1 cellular context compared by ENCODE assay signal in the genomic region with DNA sequence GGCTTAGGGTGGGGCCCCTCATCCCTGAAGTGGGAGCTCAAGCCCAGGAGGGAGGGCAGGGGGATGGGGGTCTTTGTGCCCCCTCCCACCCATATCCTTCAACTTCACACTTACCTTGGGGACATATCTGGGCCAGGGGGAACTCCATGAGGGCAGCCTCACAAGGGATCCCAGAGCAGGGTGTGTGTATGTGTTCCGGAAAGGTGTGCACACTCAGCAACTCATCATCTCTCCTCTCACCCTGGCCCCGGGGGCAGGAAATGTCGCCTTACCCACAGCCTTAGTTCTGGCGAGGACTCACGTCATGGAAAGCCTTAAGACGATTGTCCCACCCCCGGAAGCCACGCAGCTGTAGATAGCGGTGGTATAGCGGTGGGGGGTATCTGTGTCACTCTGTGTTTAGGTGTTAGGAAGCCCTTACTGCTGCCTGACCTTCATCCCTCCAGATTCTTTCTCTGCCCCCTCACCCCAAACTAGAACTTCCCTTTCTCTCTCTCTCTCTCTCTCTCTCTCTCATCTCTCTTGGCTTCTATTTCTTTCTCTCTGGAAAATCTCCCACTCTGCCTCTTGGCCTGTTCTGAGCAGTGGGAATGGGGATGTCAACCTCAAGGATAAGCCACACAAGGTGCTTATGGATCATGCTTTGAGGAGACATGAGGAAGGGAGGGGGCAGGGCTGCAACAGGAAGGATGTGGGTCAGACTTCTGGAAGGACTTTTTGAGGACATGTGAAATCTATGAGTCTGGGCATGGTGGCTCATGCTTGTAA.
TF ChIP-seq lines count a peak whose summit lies in the region.

A gene (minus strand): TSS at position 288 of the 768 bp plus-strand sequence. CDS start 140 bp downstream, at position 148.

TF ChIP-seq in K562, 482 proteins besides CTCF, POLR2A, EP300 and RAD21 (continued from another document and continues in another):
- TF ChIP-seq, protein P1, sequence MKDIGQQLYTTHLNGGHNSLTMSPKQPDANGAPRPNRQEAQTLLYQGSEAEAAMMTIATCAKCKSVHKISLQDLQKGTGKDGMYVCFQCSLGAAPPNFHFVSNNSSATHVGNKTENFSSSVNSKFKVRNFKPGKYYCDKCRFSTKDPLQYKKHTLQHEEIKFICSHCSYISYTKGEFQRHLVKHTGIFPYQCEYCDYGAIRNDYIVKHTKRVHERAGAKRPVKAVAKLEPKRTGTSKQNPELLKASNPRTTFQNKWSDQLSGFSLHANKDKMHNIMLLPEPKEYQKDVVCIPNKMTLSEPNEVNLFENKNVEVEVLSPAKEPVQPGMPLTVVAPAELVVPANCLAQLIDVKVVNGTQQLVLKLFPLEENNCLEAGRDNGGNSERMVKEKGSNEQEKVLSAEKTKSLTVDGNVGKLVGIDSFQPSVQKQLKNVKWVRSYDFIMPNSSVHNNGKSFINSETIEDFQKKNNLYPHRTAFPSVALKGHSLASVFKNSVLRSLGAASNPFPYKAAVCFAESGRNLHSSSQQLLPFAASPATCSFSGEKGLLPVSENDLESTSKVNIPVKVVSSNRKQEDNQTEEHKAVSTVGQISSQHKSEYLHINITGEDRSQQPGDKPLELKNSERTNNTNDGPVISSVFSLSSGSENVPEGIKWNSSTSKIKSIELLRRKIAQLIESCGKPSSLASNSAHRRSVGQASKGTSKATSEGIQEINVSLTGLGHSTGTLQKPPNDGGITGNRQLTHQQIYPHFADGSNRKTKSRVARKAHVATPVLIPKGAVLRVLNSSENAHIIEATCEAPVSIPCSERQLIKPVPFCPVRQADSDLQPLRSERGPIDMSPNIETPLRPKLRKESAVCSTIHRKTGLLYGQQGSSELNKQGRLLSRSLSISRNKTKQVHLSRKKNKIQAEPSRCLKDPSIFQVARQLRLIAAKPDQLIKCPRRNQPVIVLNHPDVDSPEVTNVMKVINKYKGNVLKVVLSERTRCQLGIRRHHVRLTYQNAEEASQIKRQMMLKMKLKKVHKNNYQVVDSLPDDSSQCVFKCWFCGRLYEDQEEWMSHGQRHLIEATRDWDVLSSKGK (CRISPR knock-in tag; IDR thresholded peaks at IDR 0.05), result no peak
- TF ChIP-seq ZNF79 (CRISPR knock-in tag; IDR thresholded peaks at IDR 0.05; ENCODE audit: low read depth) (no peak), RBM15 (IDR thresholded peaks at IDR 0.05; ENCODE audit: insufficient read depth, low read length) (no peak), NFE2L1 (tag; IDR thresholded peaks at IDR 0.05; ENCODE audit: borderline replicate concordance, low read depth) (no peak), CTBP1 (IDR thresholded peaks at IDR 0.05; ENCODE audit: borderline replicate concordance) (0 out of 2 replicates have a peak, but pooled peaks have one; percentile 41), HLTF (IDR thresholded peaks at IDR 0.05) (no peak), POLR3A (IDR thresholded peaks at IDR 0.05; ENCODE audit: borderline replicate concordance, extremely low read depth, insufficient read depth, insufficient read length) (no peak), ZNF311 (CRISPR knock-in tag; IDR thresholded peaks at IDR 0.05) (no peak), ZNF589 (CRISPR knock-in tag; IDR thresholded peaks at IDR 0.05; ENCODE audit: low read depth) (no peak), ETV6 (IDR thresholded peaks at IDR 0.05; ENCODE audit: borderline replicate concordance in 1 of 2, low read depth in 2 of 2, low read length in 1 of 2) (no peak), ETV6 (CRISPR knock-in tag; IDR thresholded peaks at IDR 0.05; ENCODE audit: borderline replicate concordance) (no peak), KHSRP (IDR thresholded peaks at IDR 0.05) (no peak), NR2C2 (CRISPR knock-in tag; IDR thresholded peaks at IDR 0.05) (no peak), NR2C2 (tag; IDR thresholded peaks at IDR 0.05) (peak; percentile 59; the same call in 1 of the 2 replicates), MAFF (IDR thresholded peaks at IDR 0.05; ENCODE audit: low read length) (0 out of 2 replicates have a peak, but pooled peaks have one; percentile 21), IFI16 (CRISPR knock-in tag; IDR thresholded peaks at IDR 0.05) (no peak), ZNF695 (CRISPR knock-in tag; IDR thresholded peaks at IDR 0.05) (no peak), ZNF134 (CRISPR knock-in tag; conservative IDR thresholded peaks at IDR 0.05) (no peak), EZH2 (IDR thresholded peaks at IDR 0.05; ENCODE audit: borderline replicate concordance, low read depth, low read length) (no peak)
- TF ChIP-seq, protein P2, sequence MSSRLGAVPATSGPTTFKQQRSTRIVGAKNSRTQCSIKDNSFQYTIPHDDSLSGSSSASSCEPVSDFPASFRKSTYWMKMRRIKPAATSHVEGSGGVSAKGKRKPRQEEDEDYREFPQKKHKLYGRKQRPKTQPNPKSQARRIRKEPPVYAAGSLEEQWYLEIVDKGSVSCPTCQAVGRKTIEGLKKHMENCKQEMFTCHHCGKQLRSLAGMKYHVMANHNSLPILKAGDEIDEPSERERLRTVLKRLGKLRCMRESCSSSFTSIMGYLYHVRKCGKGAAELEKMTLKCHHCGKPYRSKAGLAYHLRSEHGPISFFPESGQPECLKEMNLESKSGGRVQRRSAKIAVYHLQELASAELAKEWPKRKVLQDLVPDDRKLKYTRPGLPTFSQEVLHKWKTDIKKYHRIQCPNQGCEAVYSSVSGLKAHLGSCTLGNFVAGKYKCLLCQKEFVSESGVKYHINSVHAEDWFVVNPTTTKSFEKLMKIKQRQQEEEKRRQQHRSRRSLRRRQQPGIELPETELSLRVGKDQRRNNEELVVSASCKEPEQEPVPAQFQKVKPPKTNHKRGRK (tag; IDR thresholded peaks at IDR 0.05), result no peak
- TF ChIP-seq, protein P3, sequence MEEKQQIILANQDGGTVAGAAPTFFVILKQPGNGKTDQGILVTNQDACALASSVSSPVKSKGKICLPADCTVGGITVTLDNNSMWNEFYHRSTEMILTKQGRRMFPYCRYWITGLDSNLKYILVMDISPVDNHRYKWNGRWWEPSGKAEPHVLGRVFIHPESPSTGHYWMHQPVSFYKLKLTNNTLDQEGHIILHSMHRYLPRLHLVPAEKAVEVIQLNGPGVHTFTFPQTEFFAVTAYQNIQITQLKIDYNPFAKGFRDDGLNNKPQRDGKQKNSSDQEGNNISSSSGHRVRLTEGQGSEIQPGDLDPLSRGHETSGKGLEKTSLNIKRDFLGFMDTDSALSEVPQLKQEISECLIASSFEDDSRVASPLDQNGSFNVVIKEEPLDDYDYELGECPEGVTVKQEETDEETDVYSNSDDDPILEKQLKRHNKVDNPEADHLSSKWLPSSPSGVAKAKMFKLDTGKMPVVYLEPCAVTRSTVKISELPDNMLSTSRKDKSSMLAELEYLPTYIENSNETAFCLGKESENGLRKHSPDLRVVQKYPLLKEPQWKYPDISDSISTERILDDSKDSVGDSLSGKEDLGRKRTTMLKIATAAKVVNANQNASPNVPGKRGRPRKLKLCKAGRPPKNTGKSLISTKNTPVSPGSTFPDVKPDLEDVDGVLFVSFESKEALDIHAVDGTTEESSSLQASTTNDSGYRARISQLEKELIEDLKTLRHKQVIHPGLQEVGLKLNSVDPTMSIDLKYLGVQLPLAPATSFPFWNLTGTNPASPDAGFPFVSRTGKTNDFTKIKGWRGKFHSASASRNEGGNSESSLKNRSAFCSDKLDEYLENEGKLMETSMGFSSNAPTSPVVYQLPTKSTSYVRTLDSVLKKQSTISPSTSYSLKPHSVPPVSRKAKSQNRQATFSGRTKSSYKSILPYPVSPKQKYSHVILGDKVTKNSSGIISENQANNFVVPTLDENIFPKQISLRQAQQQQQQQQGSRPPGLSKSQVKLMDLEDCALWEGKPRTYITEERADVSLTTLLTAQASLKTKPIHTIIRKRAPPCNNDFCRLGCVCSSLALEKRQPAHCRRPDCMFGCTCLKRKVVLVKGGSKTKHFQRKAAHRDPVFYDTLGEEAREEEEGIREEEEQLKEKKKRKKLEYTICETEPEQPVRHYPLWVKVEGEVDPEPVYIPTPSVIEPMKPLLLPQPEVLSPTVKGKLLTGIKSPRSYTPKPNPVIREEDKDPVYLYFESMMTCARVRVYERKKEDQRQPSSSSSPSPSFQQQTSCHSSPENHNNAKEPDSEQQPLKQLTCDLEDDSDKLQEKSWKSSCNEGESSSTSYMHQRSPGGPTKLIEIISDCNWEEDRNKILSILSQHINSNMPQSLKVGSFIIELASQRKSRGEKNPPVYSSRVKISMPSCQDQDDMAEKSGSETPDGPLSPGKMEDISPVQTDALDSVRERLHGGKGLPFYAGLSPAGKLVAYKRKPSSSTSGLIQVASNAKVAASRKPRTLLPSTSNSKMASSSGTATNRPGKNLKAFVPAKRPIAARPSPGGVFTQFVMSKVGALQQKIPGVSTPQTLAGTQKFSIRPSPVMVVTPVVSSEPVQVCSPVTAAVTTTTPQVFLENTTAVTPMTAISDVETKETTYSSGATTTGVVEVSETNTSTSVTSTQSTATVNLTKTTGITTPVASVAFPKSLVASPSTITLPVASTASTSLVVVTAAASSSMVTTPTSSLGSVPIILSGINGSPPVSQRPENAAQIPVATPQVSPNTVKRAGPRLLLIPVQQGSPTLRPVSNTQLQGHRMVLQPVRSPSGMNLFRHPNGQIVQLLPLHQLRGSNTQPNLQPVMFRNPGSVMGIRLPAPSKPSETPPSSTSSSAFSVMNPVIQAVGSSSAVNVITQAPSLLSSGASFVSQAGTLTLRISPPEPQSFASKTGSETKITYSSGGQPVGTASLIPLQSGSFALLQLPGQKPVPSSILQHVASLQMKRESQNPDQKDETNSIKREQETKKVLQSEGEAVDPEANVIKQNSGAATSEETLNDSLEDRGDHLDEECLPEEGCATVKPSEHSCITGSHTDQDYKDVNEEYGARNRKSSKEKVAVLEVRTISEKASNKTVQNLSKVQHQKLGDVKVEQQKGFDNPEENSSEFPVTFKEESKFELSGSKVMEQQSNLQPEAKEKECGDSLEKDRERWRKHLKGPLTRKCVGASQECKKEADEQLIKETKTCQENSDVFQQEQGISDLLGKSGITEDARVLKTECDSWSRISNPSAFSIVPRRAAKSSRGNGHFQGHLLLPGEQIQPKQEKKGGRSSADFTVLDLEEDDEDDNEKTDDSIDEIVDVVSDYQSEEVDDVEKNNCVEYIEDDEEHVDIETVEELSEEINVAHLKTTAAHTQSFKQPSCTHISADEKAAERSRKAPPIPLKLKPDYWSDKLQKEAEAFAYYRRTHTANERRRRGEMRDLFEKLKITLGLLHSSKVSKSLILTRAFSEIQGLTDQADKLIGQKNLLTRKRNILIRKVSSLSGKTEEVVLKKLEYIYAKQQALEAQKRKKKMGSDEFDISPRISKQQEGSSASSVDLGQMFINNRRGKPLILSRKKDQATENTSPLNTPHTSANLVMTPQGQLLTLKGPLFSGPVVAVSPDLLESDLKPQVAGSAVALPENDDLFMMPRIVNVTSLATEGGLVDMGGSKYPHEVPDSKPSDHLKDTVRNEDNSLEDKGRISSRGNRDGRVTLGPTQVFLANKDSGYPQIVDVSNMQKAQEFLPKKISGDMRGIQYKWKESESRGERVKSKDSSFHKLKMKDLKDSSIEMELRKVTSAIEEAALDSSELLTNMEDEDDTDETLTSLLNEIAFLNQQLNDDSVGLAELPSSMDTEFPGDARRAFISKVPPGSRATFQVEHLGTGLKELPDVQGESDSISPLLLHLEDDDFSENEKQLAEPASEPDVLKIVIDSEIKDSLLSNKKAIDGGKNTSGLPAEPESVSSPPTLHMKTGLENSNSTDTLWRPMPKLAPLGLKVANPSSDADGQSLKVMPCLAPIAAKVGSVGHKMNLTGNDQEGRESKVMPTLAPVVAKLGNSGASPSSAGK (IDR thresholded peaks at IDR 0.05), result no peak; the same call in 1 of the 2 replicates
- TF ChIP-seq, protein P4, sequence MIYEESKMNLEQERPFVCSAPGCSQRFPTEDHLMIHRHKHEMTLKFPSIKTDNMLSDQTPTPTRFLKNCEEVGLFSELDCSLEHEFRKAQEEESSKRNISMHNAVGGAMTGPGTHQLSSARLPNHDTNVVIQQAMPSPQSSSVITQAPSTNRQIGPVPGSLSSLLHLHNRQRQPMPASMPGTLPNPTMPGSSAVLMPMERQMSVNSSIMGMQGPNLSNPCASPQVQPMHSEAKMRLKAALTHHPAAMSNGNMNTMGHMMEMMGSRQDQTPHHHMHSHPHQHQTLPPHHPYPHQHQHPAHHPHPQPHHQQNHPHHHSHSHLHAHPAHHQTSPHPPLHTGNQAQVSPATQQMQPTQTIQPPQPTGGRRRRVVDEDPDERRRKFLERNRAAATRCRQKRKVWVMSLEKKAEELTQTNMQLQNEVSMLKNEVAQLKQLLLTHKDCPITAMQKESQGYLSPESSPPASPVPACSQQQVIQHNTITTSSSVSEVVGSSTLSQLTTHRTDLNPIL (CRISPR knock-in tag; IDR thresholded peaks at IDR 0.05), result no peak
- TF ChIP-seq, protein P5, sequence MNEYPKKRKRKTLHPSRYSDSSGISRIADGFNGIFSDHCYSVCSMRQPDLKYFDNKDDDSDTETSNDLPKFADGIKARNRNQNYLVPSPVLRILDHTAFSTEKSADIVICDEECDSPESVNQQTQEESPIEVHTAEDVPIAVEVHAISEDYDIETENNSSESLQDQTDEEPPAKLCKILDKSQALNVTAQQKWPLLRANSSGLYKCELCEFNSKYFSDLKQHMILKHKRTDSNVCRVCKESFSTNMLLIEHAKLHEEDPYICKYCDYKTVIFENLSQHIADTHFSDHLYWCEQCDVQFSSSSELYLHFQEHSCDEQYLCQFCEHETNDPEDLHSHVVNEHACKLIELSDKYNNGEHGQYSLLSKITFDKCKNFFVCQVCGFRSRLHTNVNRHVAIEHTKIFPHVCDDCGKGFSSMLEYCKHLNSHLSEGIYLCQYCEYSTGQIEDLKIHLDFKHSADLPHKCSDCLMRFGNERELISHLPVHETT (CRISPR knock-in tag; conservative IDR thresholded peaks at IDR 0.05 in 1 of 2, IDR thresholded peaks at IDR 0.05 in 1 of 2), result no peak
- TF ChIP-seq, protein P6, sequence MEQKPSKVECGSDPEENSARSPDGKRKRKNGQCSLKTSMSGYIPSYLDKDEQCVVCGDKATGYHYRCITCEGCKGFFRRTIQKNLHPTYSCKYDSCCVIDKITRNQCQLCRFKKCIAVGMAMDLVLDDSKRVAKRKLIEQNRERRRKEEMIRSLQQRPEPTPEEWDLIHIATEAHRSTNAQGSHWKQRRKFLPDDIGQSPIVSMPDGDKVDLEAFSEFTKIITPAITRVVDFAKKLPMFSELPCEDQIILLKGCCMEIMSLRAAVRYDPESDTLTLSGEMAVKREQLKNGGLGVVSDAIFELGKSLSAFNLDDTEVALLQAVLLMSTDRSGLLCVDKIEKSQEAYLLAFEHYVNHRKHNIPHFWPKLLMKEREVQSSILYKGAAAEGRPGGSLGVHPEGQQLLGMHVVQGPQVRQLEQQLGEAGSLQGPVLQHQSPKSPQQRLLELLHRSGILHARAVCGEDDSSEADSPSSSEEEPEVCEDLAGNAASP (IDR thresholded peaks at IDR 0.05), result no peak
- TF ChIP-seq, protein P7, sequence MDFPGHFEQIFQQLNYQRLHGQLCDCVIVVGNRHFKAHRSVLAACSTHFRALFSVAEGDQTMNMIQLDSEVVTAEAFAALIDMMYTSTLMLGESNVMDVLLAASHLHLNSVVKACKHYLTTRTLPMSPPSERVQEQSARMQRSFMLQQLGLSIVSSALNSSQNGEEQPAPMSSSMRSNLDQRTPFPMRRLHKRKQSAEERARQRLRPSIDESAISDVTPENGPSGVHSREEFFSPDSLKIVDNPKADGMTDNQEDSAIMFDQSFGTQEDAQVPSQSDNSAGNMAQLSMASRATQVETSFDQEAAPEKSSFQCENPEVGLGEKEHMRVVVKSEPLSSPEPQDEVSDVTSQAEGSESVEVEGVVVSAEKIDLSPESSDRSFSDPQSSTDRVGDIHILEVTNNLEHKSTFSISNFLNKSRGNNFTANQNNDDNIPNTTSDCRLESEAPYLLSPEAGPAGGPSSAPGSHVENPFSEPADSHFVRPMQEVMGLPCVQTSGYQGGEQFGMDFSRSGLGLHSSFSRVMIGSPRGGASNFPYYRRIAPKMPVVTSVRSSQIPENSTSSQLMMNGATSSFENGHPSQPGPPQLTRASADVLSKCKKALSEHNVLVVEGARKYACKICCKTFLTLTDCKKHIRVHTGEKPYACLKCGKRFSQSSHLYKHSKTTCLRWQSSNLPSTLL (IDR thresholded peaks at IDR 0.05), result no peak
